ENCODE assay signal across 8 cellular contexts in the genomic region with DNA sequence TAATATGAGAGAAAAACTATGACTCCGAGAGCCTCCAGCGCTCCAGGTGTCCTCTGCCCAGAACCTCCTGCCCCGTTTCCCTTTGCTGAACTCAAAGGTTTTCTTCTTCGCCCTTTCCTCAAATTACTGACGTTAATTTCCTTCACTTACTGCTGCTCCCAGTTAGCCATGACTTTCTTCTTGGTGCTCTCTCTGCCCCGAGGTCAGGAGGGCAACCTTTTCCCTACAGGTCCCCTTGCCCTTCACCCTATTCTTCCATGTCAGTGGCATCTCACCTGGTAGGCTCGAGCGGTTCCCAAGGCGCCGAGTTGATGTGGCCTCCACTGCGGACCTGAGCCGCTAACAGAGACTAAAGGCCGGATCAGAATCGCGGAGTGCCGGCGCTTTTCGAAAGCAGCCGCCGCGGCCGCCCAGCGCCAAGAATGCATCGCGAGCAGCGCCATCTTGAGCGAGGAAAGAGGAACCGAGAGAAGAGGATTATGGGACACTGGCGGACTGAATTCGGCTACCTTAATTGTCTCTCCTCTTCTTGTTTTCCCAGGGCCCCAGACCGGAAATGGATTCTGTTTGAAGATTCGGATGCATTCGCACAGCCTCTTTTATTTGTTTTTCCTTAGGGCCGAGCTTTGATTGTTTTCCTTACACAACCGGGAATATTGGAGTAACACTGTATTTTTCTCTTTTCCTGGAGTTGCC. TPM values are rescaled to one million over a fixed set of nuclear protein-coding genes. Genes with fewer than 3 reads are reported as not detected.
A peak's percentile ranks its signal among the peaks of the same experiment; 100 is the strongest.
DNase-seq lines count a peak whose midpoint lies in the region; ATAC-seq and TF ChIP-seq lines count a peak whose summit lies in the region.

ABCB7 (minus strand) TSS at position 454 of the 696 bp plus-strand sequence; CDS start at position 443, 11 bp downstream.

- H3K4me1 Mint-ChIP-seq in IgD-negative memory B cell, result peaks cover 3 to 17% (median 14%) of the 10 kb centered on the region in 3 donors
- H3K4me1 Mint-ChIP-seq in activated T-cell treated with anti-CD3 and anti-CD28 coated beads, Interleukin-2, amount 50 U/mL, for 4 hours (ENCODE audit: low read depth), result peaks cover 53% of the 10 kb centered on the region

- H3K9me3 Mint-ChIP-seq in IgD-negative memory B cell, result no peaks in the 10 kb centered on the region
- no peaks in the 10 kb centered on the region for H3K9me3 Mint-ChIP-seq in activated T-cell treated with anti-CD3 and anti-CD28 coated beads, Interleukin-2, amount 50 U/mL, for 4 hours

- H3K27ac Mint-ChIP-seq in IgD-negative memory B cell, result peak within 1 kb of the TSS; percentile 97 to 98 (median 97)

- no peaks in the 10 kb centered on the region for H3K9me3 ChIP-seq in esophagus squamous epithelium
- no peaks in the 10 kb centered on the region for H3K9me3 ChIP-seq in muscle layer of duodenum (ENCODE audit: control insufficient read depth in 1 of 2, low read length in 2 of 2)

- H3K27ac ChIP-seq in esophagus squamous epithelium, result peak within 1 kb of the TSS; percentile 60 to 86 (median 81)
- H3K27ac ChIP-seq in muscle layer of duodenum (ENCODE audit: low read length), result peak within 1 kb of the TSS; percentile 89

- TF ChIP-seq POLR2A in esophagus squamous epithelium (IDR thresholded peaks at IDR 0.05), result peak in 1 of 4 donors; percentile 29

- H3K36me3 ChIP-seq in esophagus squamous epithelium (no peaks in the 10 kb centered on the region), muscle layer of duodenum (ENCODE audit: control insufficient read depth in 1 of 2, insufficient read depth in 2 of 2, low read length in 2 of 2) (no peaks in the 10 kb centered on the region)

- H3K27me3 ChIP-seq in esophagus squamous epithelium, result no peaks in the 10 kb centered on the region
- no peaks in the 10 kb centered on the region for H3K27me3 ChIP-seq in muscle layer of duodenum (ENCODE audit: low read depth, low read length)

- H3K4me1 ChIP-seq in esophagus squamous epithelium (peaks cover 0 to 16% (median 0%) of the 10 kb centered on the region in 3 donors), muscle layer of duodenum (ENCODE audit: control insufficient read depth in 1 of 2, insufficient read depth in 2 of 2, low read length in 2 of 2) (peaks cover 4 to 8% of the 10 kb centered on the region in 2 donors)

- TF ChIP-seq CTCF in esophagus squamous epithelium (IDR thresholded peaks at IDR 0.05), result peak in 1 of 6 experiments; percentile 15

- DNase-seq in DMS 273 treated with DMSO at 0.1 percent for 48 hours (lab: John Stamatoyannopoulos, UW), result peak; percentile 56
- peak; percentile 8 for DNase-seq in OCI-M2 (lab: John Stamatoyannopoulos, UW; ENCODE audit: unreplicated experiment)
- peak; percentile 33 for DNase-seq in activated T-cell treated with anti-CD3 and anti-CD28 coated beads, Interleukin-2, amount 50 U/mL, for 4 hours
- no peak for DNase-seq in esophagus squamous epithelium (lab: John Stamatoyannopoulos, UW)
- DNase-seq in stimulated activated CD8-positive, alpha-beta memory T cell treated with anti-CD3 and anti-CD28 coated beads, Interleukin-7, amount 100 ng/mL, for 24 hours (ENCODE audit: low read depth), result peak; percentile 20

- intact Hi-C loops in esophagus squamous epithelium (cut with DNase I), result no loop called here

- 0 to 47% methylated on average over 10 to 20 of the region's 35 CpGs for WGBS in esophagus squamous epithelium, 2 donors

- H3K4me3 ChIP-seq in esophagus squamous epithelium (peak within 1 kb of the TSS; percentile 46 to 67 (median 62)), muscle layer of duodenum (ENCODE audit: low read depth in 1 of 2, low read length in 2 of 2) (peak within 1 kb of the TSS; percentile 80 to 87)

- no peaks in the 10 kb centered on the region for H3K36me3 Mint-ChIP-seq in IgD-negative memory B cell
- H3K36me3 Mint-ChIP-seq in activated T-cell treated with anti-CD3 and anti-CD28 coated beads, Interleukin-2, amount 50 U/mL, for 4 hours (ENCODE audit: insufficient read depth), result no peaks in the 10 kb centered on the region

- peak within 1 kb of the TSS; percentile 94 to 100 (median 98) for H3K4me3 Mint-ChIP-seq in IgD-negative memory B cell
- peak within 1 kb of the TSS; percentile 97 for H3K4me3 Mint-ChIP-seq in activated T-cell treated with anti-CD3 and anti-CD28 coated beads, Interleukin-2, amount 50 U/mL, for 4 hours

- H3K27me3 Mint-ChIP-seq in IgD-negative memory B cell, result no peaks in the 10 kb centered on the region
- H3K27me3 Mint-ChIP-seq in activated T-cell treated with anti-CD3 and anti-CD28 coated beads, Interleukin-2, amount 50 U/mL, for 4 hours (ENCODE audit: low read depth), result no peaks in the 10 kb centered on the region

- ATAC-seq in GM21515 (IDR thresholded peaks at IDR 0.05; ENCODE audit: unreplicated experiment), result peak; percentile 90
- ATAC-seq in activated T-cell treated with anti-CD3 and anti-CD28 coated beads, Interleukin-2, amount 50 U/mL, for 4 hours, result peak; percentile 81 to 83

RNA-seq across cellular contexts. Expression of gene ABCB7, which starts in this region (rescaled TPM):
- polyA plus RNA-seq in IgD-negative memory B cell, result 13.2 TPM
- total RNA-seq in activated T-cell treated with anti-CD3 and anti-CD28 coated beads, Interleukin-2, amount 50 U/mL, for 4 hours, result 10 to 100 TPM; 26.9 to 33.7 (median 27.7) TPM
- total RNA-seq in esophagus squamous epithelium, result 10 to 100 TPM; 10.6 to 54.0 (median 31.0) TPM
